8 cellular contexts compared by ENCODE assay signal in the genomic region with DNA sequence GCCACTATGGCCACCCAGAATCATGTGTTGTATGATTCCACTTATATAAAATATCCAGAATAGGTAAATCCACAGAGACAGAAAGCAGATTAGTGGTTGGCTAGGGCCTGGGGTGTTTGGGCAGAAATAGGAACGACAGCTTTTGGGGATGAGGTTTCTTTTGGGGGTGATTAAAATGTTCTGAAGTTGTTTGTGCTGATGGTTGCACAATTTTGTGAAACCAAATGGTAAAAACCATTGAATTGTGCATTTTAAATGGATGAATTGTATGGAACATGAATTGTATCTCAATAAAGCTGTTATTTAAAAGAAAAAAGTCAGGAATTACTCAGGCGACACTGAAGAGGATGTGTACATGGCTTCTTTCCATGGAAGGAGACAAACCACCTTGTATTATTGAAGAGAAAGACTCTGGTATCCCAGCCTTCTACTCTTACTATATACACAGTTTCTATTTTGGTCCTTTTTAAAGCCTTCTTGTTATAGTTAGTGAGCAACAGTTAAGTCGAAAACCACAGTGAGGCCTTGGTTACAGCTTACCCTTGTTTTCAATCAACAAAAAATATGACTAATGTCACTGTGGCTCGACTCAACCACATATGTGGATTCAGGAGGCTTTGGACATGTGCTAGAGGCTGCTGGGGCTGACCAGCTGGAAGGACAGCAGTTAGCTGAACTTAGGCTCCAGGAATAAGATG. TPM values are rescaled to one million over a fixed set of nuclear protein-coding genes. Genes with fewer than 3 reads are reported as not detected.
DNase-seq lines count a peak whose midpoint lies in the region; ATAC-seq and TF ChIP-seq lines count a peak whose summit lies in the region.

No MANE protein-coding gene starts in this region.

- H2BK12ac ChIP-seq in neuronal stem cell (ENCODE audit: low read length) = no peak overlapping the region

- intact Hi-C loops in IMR-90 (cut with micrococcal nuclease) = no loop called here

- peak overlapping the region; percentile 56; the same call in 1 of the 2 replicates for H3K14ac ChIP-seq in IMR-90 (replicated peaks; ENCODE audit: low read depth, low read length)
- no peak overlapping the region for H3K14ac ChIP-seq in neuronal stem cell (ENCODE audit: low read length)

- H2AK9ac ChIP-seq in IMR-90 (replicated peaks; ENCODE audit: low read depth, low read length, poor library complexity) = peak overlapping the region; percentile 12

- H3K27ac ChIP-seq in IMR-90 (ENCODE audit: insufficient read depth, low read length) = peak overlapping the region; percentile 23; the same call in 1 of the 2 replicates
- H3K27ac ChIP-seq in neuronal stem cell (replicated peaks; ENCODE audit: low read length) = no peak overlapping the region

- H3K4me2 ChIP-seq in IMR-90 (ENCODE audit: low read depth, low read length) (peak overlapping the region; percentile 4; the same call in 1 of the 2 replicates), neuronal stem cell (ENCODE audit: insufficient read depth, low read length, poor library complexity, severe bottlenecking) (no peak overlapping the region)

- H4K5ac ChIP-seq in IMR-90 (ENCODE audit: low read depth, low read length) = no peak overlapping the region; the same call in 1 of the 2 replicates

- peak overlapping the region; percentile 61; the same call in 1 of the 2 replicates for H2BK20ac ChIP-seq in IMR-90 (ENCODE audit: low read depth, low read length)

- H3K27me3 ChIP-seq in GM06990 (replicated peaks; ENCODE audit: control insufficient read depth, insufficient read depth, low read length) = no peaks in the 10 kb centered on the region
- H3K27me3 ChIP-seq in IMR-90 (ENCODE audit: control insufficient read depth, insufficient read depth, low read length) = no peaks in the 10 kb centered on the region
- no peaks in the 10 kb centered on the region for H3K27me3 ChIP-seq in neuronal stem cell (ENCODE audit: control insufficient read depth in 3 of 3, insufficient read depth in 3 of 3, low read depth in 1 of 3, low read length in 3 of 3)

- no peaks in the 10 kb centered on the region for H3K36me3 ChIP-seq in GM06990 (ENCODE audit: control insufficient read depth, insufficient read depth, low read length)
- H3K36me3 ChIP-seq in IMR-90 (ENCODE audit: control insufficient read depth, insufficient read depth, low read length) = no peaks in the 10 kb centered on the region
- no peaks in the 10 kb centered on the region for H3K36me3 ChIP-seq in neuronal stem cell (replicated peaks in 1 of 2; ENCODE audit: control insufficient read depth in 2 of 2, insufficient read depth in 2 of 2, low read length in 2 of 2)

- H3K4me3 ChIP-seq in GM06990 (replicated peaks; ENCODE audit: low read depth, low read length) = no peak overlapping the region
- H3K4me3 ChIP-seq in IMR-90 (ENCODE audit: insufficient read depth, low read depth, low read length) = no peak overlapping the region
- H3K4me3 ChIP-seq in neuronal stem cell (ENCODE audit: low read length in 2 of 2) = no peak overlapping the region

- peak overlapping the region; percentile 42 for H2BK5ac ChIP-seq in IMR-90 (ENCODE audit: low read depth, low read length, poor library complexity, severe bottlenecking)
- H2BK5ac ChIP-seq in neuronal stem cell (ENCODE audit: low read length) = no peak overlapping the region

- H2BK120ac ChIP-seq in IMR-90 (ENCODE audit: low read depth, low read length) (peak overlapping the region; percentile 83; the same call in 1 of the 2 replicates), neuronal stem cell (ENCODE audit: low read depth, low read length) (no peak overlapping the region)

- CTCF ChIA-PET in IMR-90 (lab: Yijun Ruan, JAX) = interaction anchor here (0.9 to 1.0 kb wide), 2 partner anchors 11 to 35 kb away, joined by 3 read pairs; no protein-coding TSS in a partner anchor

- H3K56ac ChIP-seq in IMR-90 (ENCODE audit: extremely low read depth, insufficient read depth, low read length) = no peak overlapping the region

- no peak; the same call in 1 of the 2 replicates for TF ChIP-seq RAD21 in IMR-90 (IDR thresholded peaks at IDR 0.05; ENCODE audit: low read length)

- dilution Hi-C loops in IMR-90 (cut with HindIII; ENCODE audit: low sequenced_read_pairs, unreplicated experiment) = no loop called here

- no peak for TF ChIP-seq CTCF in GM06990 (IDR thresholded peaks at IDR 0.05; ENCODE audit: insufficient read depth, low read length, poor library complexity, severe bottlenecking)
- TF ChIP-seq CTCF in IMR-90 (conservative IDR thresholded peaks at IDR 0.05; ENCODE audit: low read depth, low read length) = no peak

- H3K4me1 ChIP-seq in IMR-90 (ENCODE audit: control insufficient read depth, insufficient read depth, low read length) = peaks cover 15% of the 10 kb centered on the region
- H3K4me1 ChIP-seq in neuronal stem cell (ENCODE audit: control insufficient read depth in 2 of 2, insufficient read depth in 1 of 2, low read depth in 1 of 2, low read length in 2 of 2) = peaks cover 0 to 2% of the 10 kb centered on the region in 2 donors

- H3K18ac ChIP-seq in IMR-90 (ENCODE audit: low read depth, low read length) (peak overlapping the region; percentile 24), neuronal stem cell (ENCODE audit: low read length) (no peak overlapping the region)

- H3K9me3 ChIP-seq in IMR-90 (ENCODE audit: control insufficient read depth, insufficient read depth, low read length) = no peaks in the 10 kb centered on the region
- no peaks in the 10 kb centered on the region for H3K9me3 ChIP-seq in neuronal stem cell (replicated peaks in 1 of 2; ENCODE audit: control insufficient read depth in 2 of 2, insufficient read depth in 1 of 2, low read depth in 1 of 2, low read length in 2 of 2)

- H4K20me1 ChIP-seq in IMR-90 (ENCODE audit: insufficient read depth, low read length) = no peaks in the 10 kb centered on the region

- H2AFZ ChIP-seq in IMR-90 (replicated peaks; ENCODE audit: low read length, poor library complexity) (peak overlapping the region; percentile 2), neuronal stem cell (ENCODE audit: low read length) (peak overlapping the region; percentile 2)

- peak overlapping the region; percentile 93; the same call in 1 of the 2 replicates for H2AK5ac ChIP-seq in IMR-90 (ENCODE audit: low read depth, low read length)
- H2AK5ac ChIP-seq in neuronal stem cell (ENCODE audit: low read depth, low read length) = no peak overlapping the region

- H3K23ac ChIP-seq in IMR-90 (ENCODE audit: low read depth, low read length) = peak overlapping the region; percentile 1; the same call in 1 of the 2 replicates
- H3K23ac ChIP-seq in neuronal stem cell (ENCODE audit: low read depth, low read length, poor library complexity) = no peak overlapping the region

- H3K9ac ChIP-seq in IMR-90 (ENCODE audit: low read depth, low read length) = no peak overlapping the region
- no peak overlapping the region for H3K9ac ChIP-seq in neuronal stem cell (ENCODE audit: low read depth, low read length, poor library complexity)

- peaks cover 7% of the 10 kb centered on the region; the same call in 1 of the 2 replicates for H3K9me1 ChIP-seq in IMR-90 (ENCODE audit: insufficient read depth, low read length)

- DNase-seq in GM06990 (ENCODE audit: extremely low read depth, insufficient read length) = peak; percentile 59
- peak; percentile 98 for DNase-seq in IMR-90
- peak; percentile 58 for DNase-seq in amniotic stem cell (lab: John Stamatoyannopoulos, UW)
- DNase-seq in neuronal stem cell (ENCODE audit: low spot score) = no peak
- DNase-seq in NCI-H2081 treated with DMSO at 0.1 percent for 48 hours (lab: John Stamatoyannopoulos, UW) = no peak
- DNase-seq in NCI-H187 (lab: John Stamatoyannopoulos, UW) = no peak
- no peak for DNase-seq in activated effector memory CD4-positive, alpha-beta T cell treated with anti-CD3 and anti-CD28 coated beads, Interleukin-2, amount 50 U/mL, for 16 hours

- H3K4ac ChIP-seq in IMR-90 (ENCODE audit: low read depth, low read length) (peak overlapping the region; percentile 82), neuronal stem cell (ENCODE audit: low read length) (no peak overlapping the region)

- in situ Hi-C loops in IMR-90 (cut with MboI; ENCODE audit: low sequenced_read_pairs) = no loop called here

- H4K8ac ChIP-seq in IMR-90 (ENCODE audit: low read depth in 2 of 2, low read length in 2 of 2) (peak overlapping the region in 1 of 2 experiments; percentile 38; a peak in 1 of 4 replicates), neuronal stem cell (ENCODE audit: low read depth, low read length) (no peak overlapping the region)

- 86% methylated on average over 1 of the region's 4 CpGs; no CpG with 5 or more reads in 1 of the 2 experiments for WGBS in IMR-90 (ENCODE audit: extremely low coverage in 2 of 2, insufficient read length in 1 of 2), 2 experiments
- no CpG with 5 or more reads among the region's 4 CpGs for WGBS in neuronal stem cell (ENCODE audit: extremely low coverage in 2 of 2, insufficient read length in 2 of 2, insufficient replicate concordance in 1 of 2), 2 donors

- POLR2A ChIA-PET in IMR-90 (lab: Charles Lee; ENCODE audit: unreplicated experiment) = interaction anchor here (0.6 kb wide), 1 partner anchor 1646 kb away, joined by 3 read pairs; no protein-coding TSS in a partner anchor

- ATAC-seq in GM21526 (IDR thresholded peaks at IDR 0.05; ENCODE audit: low FRiP score, unreplicated experiment) (peak; percentile 86), IMR-90 (ENCODE audit: low read depth) (peak; percentile 62)

- H4K91ac ChIP-seq in IMR-90 (ENCODE audit: insufficient read depth, low read depth, low read length) (no peak overlapping the region), neuronal stem cell (ENCODE audit: low read depth, low read length, poor library complexity) (no peak overlapping the region)

- no peaks in the 10 kb centered on the region for H3K79me1 ChIP-seq in IMR-90 (ENCODE audit: low read depth in 1 of 2, low read length in 2 of 2)
- H3K79me1 ChIP-seq in neuronal stem cell (ENCODE audit: low read depth, low read length) = no peaks in the 10 kb centered on the region

- peak; percentile 62 for TF ChIP-seq POLR2A in IMR-90 (IDR thresholded peaks at IDR 0.05; ENCODE audit: low read depth, low read length)

- H2BK15ac ChIP-seq in IMR-90 (ENCODE audit: low read depth, low read length) = peak overlapping the region; percentile 65; the same call in 1 of the 3 replicates
- no peak overlapping the region for H2BK15ac ChIP-seq in neuronal stem cell (ENCODE audit: low read length)

- no TSS peak for BruUV-seq in IMR-90 (replicated peaks; lab: Mats Ljungman, UMichigan)

TF ChIP-seq in IMR-90, 13 proteins besides CTCF, POLR2A, EP300 and RAD21 (continues in another document):
- TF ChIP-seq RCOR1 (IDR thresholded peaks at IDR 0.05; ENCODE audit: insufficient replicate concordance, low read length) (no peak), RFX5 (IDR thresholded peaks at IDR 0.05; ENCODE audit: low read depth, low read length) (peak; percentile 57; the same call in 1 of the 2 replicates), SMC3 (IDR thresholded peaks at IDR 0.05; ENCODE audit: low read depth, low read length) (peak; percentile 18; the same call in 1 of the 2 replicates)

RNA-seq across cellular contexts. Expression of gene KMT2E, which starts 57.1 kb away (rescaled TPM):
- 79.2 and 83.3 TPM in 2 replicates for total RNA-seq in IMR-90 (2012; rRNA removed)
- polyA plus RNA-seq in IMR-90 (2012; rRNA removed) = 12.9 and 16.8 TPM in 2 replicates
- 5.3 and 7.7 TPM in 2 replicates for polyA plus RNA-seq in IMR-90 (2012; cell fraction: cytosol; rRNA removed)
- 7.4 and 30.8 TPM in 2 replicates for polyA plus RNA-seq in IMR-90 (2012; cell fraction: nucleus; rRNA removed; ENCODE audit: low replicate concordance)
- 55.8 TPM for polyA plus RNA-seq in neuronal stem cell (2013, experiment 1 of 2)
- 60.0 TPM for polyA plus RNA-seq in neuronal stem cell (2013, experiment 2 of 2)

Comparison
In these comparisons a context has a peak if more than half of its experiments do, and no peak if none do; other contexts are left out.
1. DNase-seq: peak in GM06990 (single experiment), IMR-90 (single experiment) and amniotic stem cell (single experiment); none in neuronal stem cell (single experiment), NCI-H2081 treated with DMSO at 0.1 percent for 48 hours (single experiment), NCI-H187 (0 of 2) and activated effector memory CD4-positive, alpha-beta T cell treated with anti-CD3 and anti-CD28 coated beads, Interleukin-2, amount 50 U/mL, for 16 hours (single experiment).